1 cellular context compared by ENCODE assay signal in the genomic region with DNA sequence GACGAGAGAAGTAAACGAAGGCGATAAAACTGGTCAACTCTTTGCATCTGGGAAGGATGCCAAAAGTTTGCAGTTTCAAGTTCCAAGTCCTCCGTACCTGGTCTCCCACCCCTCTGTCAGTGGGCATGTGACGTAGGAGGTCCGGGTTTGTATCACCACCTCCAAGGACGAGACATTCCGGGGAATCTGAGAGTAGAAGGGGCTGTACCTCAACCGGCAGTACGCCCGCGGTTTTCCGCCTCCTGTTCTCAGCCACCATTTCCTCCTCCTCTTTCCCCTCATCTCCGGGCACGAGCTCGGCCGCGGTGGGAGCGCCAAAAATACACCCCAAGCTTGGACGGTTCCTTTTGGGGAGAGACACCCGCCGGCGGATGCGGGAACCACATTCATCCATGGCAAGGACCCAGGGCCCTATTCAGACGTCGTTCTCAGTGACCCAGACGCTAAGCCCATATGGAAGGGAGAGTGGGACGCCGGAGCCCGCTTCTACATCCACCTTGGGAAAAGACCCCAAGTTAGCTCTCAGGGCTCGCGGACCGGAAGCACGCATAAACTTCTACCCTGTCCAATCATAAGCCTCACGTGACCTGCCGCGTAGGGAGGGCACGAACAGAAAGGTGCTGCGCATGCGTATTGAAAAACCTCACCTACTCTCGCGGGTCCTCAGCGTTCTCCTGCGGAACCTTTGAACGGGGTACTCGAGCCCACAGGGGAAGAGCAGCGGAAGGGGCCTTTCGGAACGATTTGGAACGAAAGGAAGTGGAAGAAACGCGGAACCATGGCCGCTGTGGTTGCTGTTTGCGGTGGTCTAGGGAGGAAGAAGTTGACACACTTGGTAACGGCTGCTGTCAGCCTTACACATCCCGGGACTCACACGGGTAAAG.
A peak's percentile ranks its signal among the peaks of the same experiment; 100 is the strongest.
TF ChIP-seq lines count a peak whose summit lies in the region.

A gene with protein sequence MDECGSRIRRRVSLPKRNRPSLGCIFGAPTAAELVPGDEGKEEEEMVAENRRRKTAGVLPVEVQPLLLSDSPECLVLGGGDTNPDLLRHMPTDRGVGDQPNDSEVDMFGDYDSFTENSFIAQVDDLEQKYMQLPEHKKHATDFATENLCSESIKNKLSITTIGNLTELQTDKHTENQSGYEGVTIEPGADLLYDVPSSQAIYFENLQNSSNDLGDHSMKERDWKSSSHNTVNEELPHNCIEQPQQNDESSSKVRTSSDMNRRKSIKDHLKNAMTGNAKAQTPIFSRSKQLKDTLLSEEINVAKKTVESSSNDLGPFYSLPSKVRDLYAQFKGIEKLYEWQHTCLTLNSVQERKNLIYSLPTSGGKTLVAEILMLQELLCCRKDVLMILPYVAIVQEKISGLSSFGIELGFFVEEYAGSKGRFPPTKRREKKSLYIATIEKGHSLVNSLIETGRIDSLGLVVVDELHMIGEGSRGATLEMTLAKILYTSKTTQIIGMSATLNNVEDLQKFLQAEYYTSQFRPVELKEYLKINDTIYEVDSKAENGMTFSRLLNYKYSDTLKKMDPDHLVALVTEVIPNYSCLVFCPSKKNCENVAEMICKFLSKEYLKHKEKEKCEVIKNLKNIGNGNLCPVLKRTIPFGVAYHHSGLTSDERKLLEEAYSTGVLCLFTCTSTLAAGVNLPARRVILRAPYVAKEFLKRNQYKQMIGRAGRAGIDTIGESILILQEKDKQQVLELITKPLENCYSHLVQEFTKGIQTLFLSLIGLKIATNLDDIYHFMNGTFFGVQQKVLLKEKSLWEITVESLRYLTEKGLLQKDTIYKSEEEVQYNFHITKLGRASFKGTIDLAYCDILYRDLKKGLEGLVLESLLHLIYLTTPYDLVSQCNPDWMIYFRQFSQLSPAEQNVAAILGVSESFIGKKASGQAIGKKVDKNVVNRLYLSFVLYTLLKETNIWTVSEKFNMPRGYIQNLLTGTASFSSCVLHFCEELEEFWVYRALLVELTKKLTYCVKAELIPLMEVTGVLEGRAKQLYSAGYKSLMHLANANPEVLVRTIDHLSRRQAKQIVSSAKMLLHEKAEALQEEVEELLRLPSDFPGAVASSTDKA (minus strand): TSS at position 524 of the 884 bp plus-strand sequence. CDS start 130 bp downstream, at position 394.
TSS of gene MRPS18C (plus strand) at position 759 of the 884 bp plus-strand sequence. CDS start at position 779, 20 bp downstream.

TF ChIP-seq in WTC11, 78 proteins besides CTCF, POLR2A, EP300 and RAD21 (continued from another document and continues in another):
- no peak for TF ChIP-seq ATF3 (CRISPR knock-in tag; conservative IDR thresholded peaks at IDR 0.05)
- TF ChIP-seq FOXP1 (CRISPR knock-in tag; IDR thresholded peaks at IDR 0.05; ENCODE audit: borderline replicate concordance): peak; percentile 82
- no peak for TF ChIP-seq STAT6 (CRISPR knock-in tag; conservative IDR thresholded peaks at IDR 0.05; ENCODE audit: low read depth)
- TF ChIP-seq ATF2 (CRISPR knock-in tag; IDR thresholded peaks at IDR 0.05; ENCODE audit: borderline replicate concordance, low read depth): no peak
- no peak for TF ChIP-seq ZMAT4 (CRISPR knock-in tag; IDR thresholded peaks at IDR 0.05)
- TF ChIP-seq, protein P1, sequence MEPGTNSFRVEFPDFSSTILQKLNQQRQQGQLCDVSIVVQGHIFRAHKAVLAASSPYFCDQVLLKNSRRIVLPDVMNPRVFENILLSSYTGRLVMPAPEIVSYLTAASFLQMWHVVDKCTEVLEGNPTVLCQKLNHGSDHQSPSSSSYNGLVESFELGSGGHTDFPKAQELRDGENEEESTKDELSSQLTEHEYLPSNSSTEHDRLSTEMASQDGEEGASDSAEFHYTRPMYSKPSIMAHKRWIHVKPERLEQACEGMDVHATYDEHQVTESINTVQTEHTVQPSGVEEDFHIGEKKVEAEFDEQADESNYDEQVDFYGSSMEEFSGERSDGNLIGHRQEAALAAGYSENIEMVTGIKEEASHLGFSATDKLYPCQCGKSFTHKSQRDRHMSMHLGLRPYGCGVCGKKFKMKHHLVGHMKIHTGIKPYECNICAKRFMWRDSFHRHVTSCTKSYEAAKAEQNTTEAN (CRISPR knock-in tag; IDR thresholded peaks at IDR 0.05): peak; percentile 85
- no peak for TF ChIP-seq OVOL2 (CRISPR knock-in tag; IDR thresholded peaks at IDR 0.05; ENCODE audit: borderline replicate concordance)
- no peak for TF ChIP-seq ZNF121 (CRISPR knock-in tag; IDR thresholded peaks at IDR 0.05)
- TF ChIP-seq, protein P2, sequence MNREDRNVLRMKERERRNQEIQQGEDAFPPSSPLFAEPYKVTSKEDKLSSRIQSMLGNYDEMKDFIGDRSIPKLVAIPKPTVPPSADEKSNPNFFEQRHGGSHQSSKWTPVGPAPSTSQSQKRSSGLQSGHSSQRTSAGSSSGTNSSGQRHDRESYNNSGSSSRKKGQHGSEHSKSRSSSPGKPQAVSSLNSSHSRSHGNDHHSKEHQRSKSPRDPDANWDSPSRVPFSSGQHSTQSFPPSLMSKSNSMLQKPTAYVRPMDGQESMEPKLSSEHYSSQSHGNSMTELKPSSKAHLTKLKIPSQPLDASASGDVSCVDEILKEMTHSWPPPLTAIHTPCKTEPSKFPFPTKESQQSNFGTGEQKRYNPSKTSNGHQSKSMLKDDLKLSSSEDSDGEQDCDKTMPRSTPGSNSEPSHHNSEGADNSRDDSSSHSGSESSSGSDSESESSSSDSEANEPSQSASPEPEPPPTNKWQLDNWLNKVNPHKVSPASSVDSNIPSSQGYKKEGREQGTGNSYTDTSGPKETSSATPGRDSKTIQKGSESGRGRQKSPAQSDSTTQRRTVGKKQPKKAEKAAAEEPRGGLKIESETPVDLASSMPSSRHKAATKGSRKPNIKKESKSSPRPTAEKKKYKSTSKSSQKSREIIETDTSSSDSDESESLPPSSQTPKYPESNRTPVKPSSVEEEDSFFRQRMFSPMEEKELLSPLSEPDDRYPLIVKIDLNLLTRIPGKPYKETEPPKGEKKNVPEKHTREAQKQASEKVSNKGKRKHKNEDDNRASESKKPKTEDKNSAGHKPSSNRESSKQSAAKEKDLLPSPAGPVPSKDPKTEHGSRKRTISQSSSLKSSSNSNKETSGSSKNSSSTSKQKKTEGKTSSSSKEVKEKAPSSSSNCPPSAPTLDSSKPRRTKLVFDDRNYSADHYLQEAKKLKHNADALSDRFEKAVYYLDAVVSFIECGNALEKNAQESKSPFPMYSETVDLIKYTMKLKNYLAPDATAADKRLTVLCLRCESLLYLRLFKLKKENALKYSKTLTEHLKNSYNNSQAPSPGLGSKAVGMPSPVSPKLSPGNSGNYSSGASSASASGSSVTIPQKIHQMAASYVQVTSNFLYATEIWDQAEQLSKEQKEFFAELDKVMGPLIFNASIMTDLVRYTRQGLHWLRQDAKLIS (CRISPR knock-in tag; IDR thresholded peaks at IDR 0.05; ENCODE audit: borderline replicate concordance): no peak
- no peak for TF ChIP-seq PRDM15 (CRISPR knock-in tag; IDR thresholded peaks at IDR 0.05)
- TF ChIP-seq, protein P3, sequence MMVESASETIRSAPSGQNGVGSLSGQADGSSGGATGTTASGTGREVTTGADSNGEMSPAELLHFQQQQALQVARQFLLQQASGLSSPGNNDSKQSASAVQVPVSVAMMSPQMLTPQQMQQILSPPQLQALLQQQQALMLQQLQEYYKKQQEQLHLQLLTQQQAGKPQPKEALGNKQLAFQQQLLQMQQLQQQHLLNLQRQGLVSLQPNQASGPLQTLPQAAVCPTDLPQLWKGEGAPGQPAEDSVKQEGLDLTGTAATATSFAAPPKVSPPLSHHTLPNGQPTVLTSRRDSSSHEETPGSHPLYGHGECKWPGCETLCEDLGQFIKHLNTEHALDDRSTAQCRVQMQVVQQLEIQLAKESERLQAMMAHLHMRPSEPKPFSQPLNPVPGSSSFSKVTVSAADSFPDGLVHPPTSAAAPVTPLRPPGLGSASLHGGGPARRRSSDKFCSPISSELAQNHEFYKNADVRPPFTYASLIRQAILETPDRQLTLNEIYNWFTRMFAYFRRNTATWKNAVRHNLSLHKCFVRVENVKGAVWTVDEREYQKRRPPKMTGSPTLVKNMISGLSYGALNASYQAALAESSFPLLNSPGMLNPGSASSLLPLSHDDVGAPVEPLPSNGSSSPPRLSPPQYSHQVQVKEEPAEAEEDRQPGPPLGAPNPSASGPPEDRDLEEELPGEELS (CRISPR knock-in tag; IDR thresholded peaks at IDR 0.05): no peak
- TF ChIP-seq NR2C2 (CRISPR knock-in tag; IDR thresholded peaks at IDR 0.05): no peak
- no peak for TF ChIP-seq NR3C1 (CRISPR knock-in tag; conservative IDR thresholded peaks at IDR 0.05; ENCODE audit: low read depth)
- TF ChIP-seq HMGXB4 (CRISPR knock-in tag; IDR thresholded peaks at IDR 0.05): peak; percentile 41; the same call in 1 of the 2 replicates
- TF ChIP-seq ZNF396 (CRISPR knock-in tag; IDR thresholded peaks at IDR 0.05; ENCODE audit: borderline replicate concordance): no peak
- TF ChIP-seq FOXK1 (CRISPR knock-in tag; IDR thresholded peaks at IDR 0.05): peak; percentile 93
- no peak for TF ChIP-seq ZBTB21 (CRISPR knock-in tag; IDR thresholded peaks at IDR 0.05; ENCODE audit: borderline replicate concordance)
- TF ChIP-seq, protein P4, sequence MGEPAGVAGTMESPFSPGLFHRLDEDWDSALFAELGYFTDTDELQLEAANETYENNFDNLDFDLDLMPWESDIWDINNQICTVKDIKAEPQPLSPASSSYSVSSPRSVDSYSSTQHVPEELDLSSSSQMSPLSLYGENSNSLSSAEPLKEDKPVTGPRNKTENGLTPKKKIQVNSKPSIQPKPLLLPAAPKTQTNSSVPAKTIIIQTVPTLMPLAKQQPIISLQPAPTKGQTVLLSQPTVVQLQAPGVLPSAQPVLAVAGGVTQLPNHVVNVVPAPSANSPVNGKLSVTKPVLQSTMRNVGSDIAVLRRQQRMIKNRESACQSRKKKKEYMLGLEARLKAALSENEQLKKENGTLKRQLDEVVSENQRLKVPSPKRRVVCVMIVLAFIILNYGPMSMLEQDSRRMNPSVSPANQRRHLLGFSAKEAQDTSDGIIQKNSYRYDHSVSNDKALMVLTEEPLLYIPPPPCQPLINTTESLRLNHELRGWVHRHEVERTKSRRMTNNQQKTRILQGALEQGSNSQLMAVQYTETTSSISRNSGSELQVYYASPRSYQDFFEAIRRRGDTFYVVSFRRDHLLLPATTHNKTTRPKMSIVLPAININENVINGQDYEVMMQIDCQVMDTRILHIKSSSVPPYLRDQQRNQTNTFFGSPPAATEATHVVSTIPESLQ (CRISPR knock-in tag; IDR thresholded peaks at IDR 0.05): no peak
